2 cellular contexts compared by ENCODE assay signal in genomic region chr12:66013224-66013623, GRCh38.
TF ChIP-seq lines count a peak whose summit lies in the region.

No MANE protein-coding gene starts in this region.

TF ChIP-seq in IMR-90, 13 proteins besides CTCF, POLR2A, EP300 and RAD21:
- TF ChIP-seq CHD1 (IDR thresholded peaks at IDR 0.05; ENCODE audit: low read depth, low read length) (no peak), MAZ (IDR thresholded peaks at IDR 0.05; ENCODE audit: borderline replicate concordance, low read depth, low read length) (no peak), SMC3 (IDR thresholded peaks at IDR 0.05; ENCODE audit: low read depth, low read length) (no peak)

TF ChIP-seq in GM12878, 131 proteins besides CTCF, POLR2A, EP300 and RAD21:
- TF ChIP-seq SIX5 (IDR thresholded peaks at IDR 0.05; ENCODE audit: low read depth, low read length, severe bottlenecking), result no peak
- no peak for TF ChIP-seq RELA (IDR thresholded peaks at IDR 0.05; ENCODE audit: borderline replicate concordance, partially characterized antibody)
